ENCODE assay signal across 1 cellular context in genomic region chr1:235941852-235942624, GRCh38.
TF ChIP-seq lines count a peak whose summit lies in the region.

No MANE protein-coding gene starts in this region.

TF ChIP-seq in SK-N-SH treated with all-trans-retinoic acid at 6 μM for 48 hours, 23 proteins besides CTCF, POLR2A, EP300 and RAD21 (continued from another document):
- TF ChIP-seq, protein P1, sequence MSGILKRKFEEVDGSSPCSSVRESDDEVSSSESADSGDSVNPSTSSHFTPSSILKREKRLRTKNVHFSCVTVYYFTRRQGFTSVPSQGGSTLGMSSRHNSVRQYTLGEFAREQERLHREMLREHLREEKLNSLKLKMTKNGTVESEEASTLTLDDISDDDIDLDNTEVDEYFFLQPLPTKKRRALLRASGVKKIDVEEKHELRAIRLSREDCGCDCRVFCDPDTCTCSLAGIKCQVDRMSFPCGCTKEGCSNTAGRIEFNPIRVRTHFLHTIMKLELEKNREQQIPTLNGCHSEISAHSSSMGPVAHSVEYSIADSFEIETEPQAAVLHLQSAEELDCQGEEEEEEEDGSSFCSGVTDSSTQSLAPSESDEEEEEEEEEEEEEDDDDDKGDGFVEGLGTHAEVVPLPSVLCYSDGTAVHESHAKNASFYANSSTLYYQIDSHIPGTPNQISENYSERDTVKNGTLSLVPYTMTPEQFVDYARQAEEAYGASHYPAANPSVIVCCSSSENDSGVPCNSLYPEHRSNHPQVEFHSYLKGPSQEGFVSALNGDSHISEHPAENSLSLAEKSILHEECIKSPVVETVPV (CRISPR knock-in tag; IDR thresholded peaks at IDR 0.05), result no peak
- TF ChIP-seq ZC3H10 (CRISPR knock-in tag; IDR thresholded peaks at IDR 0.05), result no peak
